ENCODE assay signal across 16 cellular contexts in the genomic region with DNA sequence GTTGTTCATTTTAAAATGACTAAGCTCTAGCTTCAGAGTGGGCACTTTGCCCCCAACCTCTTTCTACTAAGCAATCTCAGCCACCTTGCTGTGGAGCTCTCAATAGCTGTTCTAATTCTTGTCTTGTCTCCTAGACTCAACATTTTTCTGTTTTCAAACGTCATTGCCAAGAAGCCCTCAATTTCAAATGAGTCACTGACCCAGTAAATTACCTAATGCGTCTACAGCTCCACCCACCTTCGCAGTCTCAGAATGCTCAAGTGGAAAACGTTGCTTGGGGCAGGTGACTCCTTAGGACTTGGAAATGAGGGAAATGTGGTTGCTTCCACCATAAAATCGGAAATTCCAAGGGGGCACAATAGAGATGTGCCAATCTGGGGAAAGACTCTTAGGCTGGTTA. TPM values are rescaled to one million over a fixed set of nuclear protein-coding genes. Genes with fewer than 3 reads are reported as not detected.
DNase-seq lines count a peak whose midpoint lies in the region; ATAC-seq and TF ChIP-seq lines count a peak whose summit lies in the region.
"Had no signal": no experiment of that assay in that cellular context is flagged by ENCODE, and none has a peak within 500 bp of the region (broad histone marks: within the 10 kb centered on the region; RNA-seq: fewer than 3 reads in every experiment).

No MANE protein-coding gene starts in this region.

- no peak overlapping the region for H3K4me3 Mint-ChIP-seq in activated CD8-positive, alpha-beta T cell treated with anti-CD3 and anti-CD28 coated beads for 36 hours
- no peak overlapping the region for H3K4me3 Mint-ChIP-seq in activated CD8-positive, alpha-beta T cell treated with anti-CD3 and anti-CD28 coated beads, Interleukin-2, amount 10 ng/mL, durations not matched to agents 7 days and 5 days
- H3K4me3 Mint-ChIP-seq: activated B cell treated with CpG ODN at 0.5 μM for 24 hours; central memory CD8-positive, alpha-beta T cell had no signal

- H3K27ac Mint-ChIP-seq in activated CD8-positive, alpha-beta T cell treated with anti-CD3 and anti-CD28 coated beads for 36 hours = no peak overlapping the region
- H3K27ac Mint-ChIP-seq in activated CD8-positive, alpha-beta T cell treated with anti-CD3 and anti-CD28 coated beads, Interleukin-2, amount 10 ng/mL, durations not matched to agents 7 days and 5 days = no peak overlapping the region
- H3K27ac Mint-ChIP-seq: activated B cell treated with CpG ODN at 0.5 μM for 24 hours had no signal

- intact Hi-C loops in activated CD8-positive, alpha-beta T cell treated with anti-CD3 and anti-CD28 coated beads for 36 hours (cut with micrococcal nuclease) = no loop called here
- intact Hi-C loops in head of caudate nucleus (cut with DNase I) = no loop called here

- no peak for TF ChIP-seq CTCF in activated CD8-positive, alpha-beta T cell treated with anti-CD3 and anti-CD28 coated beads for 36 hours (IDR thresholded peaks at IDR 0.05)
- TF ChIP-seq CTCF in RWPE1 (conservative IDR thresholded peaks at IDR 0.05; ENCODE audit: low read depth) = no peak

- POLR2A ChIA-PET in activated CD8-positive, alpha-beta T cell treated with anti-CD3 and anti-CD28 coated beads for 36 hours (lab: Charles Lee) = no interaction called here
- POLR2A ChIA-PET in activated CD8-positive, alpha-beta T cell treated with anti-CD3 and anti-CD28 coated beads, Interleukin-2, amount 10 ng/mL, durations not matched to agents 7 days and 5 days (lab: Charles Lee) = no interaction called here
- POLR2A ChIA-PET in RWPE1 (lab: Yijun Ruan, JAX; ENCODE audit: low non-redundant PET) = no interaction called here

- H3K27me3 Mint-ChIP-seq in activated CD8-positive, alpha-beta T cell treated with anti-CD3 and anti-CD28 coated beads for 36 hours = peaks cover 6% of the 10 kb centered on the region
- H3K27me3 Mint-ChIP-seq in activated CD8-positive, alpha-beta T cell treated with anti-CD3 and anti-CD28 coated beads, Interleukin-2, amount 10 ng/mL, durations not matched to agents 7 days and 5 days (ENCODE audit: low read depth) = peaks cover 5% of the 10 kb centered on the region

- CTCF ChIA-PET in activated CD8-positive, alpha-beta T cell treated with anti-CD3 and anti-CD28 coated beads for 36 hours (lab: Charles Lee) = no interaction called here
- CTCF ChIA-PET in activated CD8-positive, alpha-beta T cell treated with anti-CD3 and anti-CD28 coated beads, Interleukin-2, amount 10 ng/mL, durations not matched to agents 7 days and 5 days (lab: Charles Lee) = no interaction called here
- CTCF ChIA-PET in RWPE1 (lab: Yijun Ruan, JAX) = no interaction called here

- no peak for DNase-seq in activated CD8-positive, alpha-beta T cell treated with anti-CD3 and anti-CD28 coated beads for 36 hours
- DNase-seq in activated CD8-positive, alpha-beta T cell treated with anti-CD3 and anti-CD28 coated beads, Interleukin-2, amount 10 ng/mL, durations not matched to agents 7 days and 5 days = no peak
- DNase-seq in RWPE1 (ENCODE audit: low spot score) = peak; percentile 66
- DNase-seq in head of caudate nucleus = peak in 31 of 42 donors; percentile 20 to 84 (median 48)
- DNase-seq in stromal cell of bone marrow (ENCODE audit: low read depth) = peak; percentile 39
- no peak for DNase-seq in GM19240 (ENCODE audit: insufficient read length, low spot score)
- DNase-seq: activated B cell treated with CpG ODN at 0.5 μM for 24 hours, activated gamma-delta T cell, AML-193, GDM1, NCI-H2081, pancreas, SIG-M5 had no signal

- peak; percentile 37 for ATAC-seq in activated CD8-positive, alpha-beta T cell treated with anti-CD3 and anti-CD28 coated beads for 36 hours
- no peak for ATAC-seq in activated CD8-positive, alpha-beta T cell treated with anti-CD3 and anti-CD28 coated beads, Interleukin-2, amount 10 ng/mL, durations not matched to agents 7 days and 5 days
- ATAC-seq in GM19035 (IDR thresholded peaks at IDR 0.05; ENCODE audit: unreplicated experiment) = no peak
- ATAC-seq in HG03469 (IDR thresholded peaks at IDR 0.05; ENCODE audit: unreplicated experiment) = no peak

- no peaks in the 10 kb centered on the region for H3K4me1 Mint-ChIP-seq in activated CD8-positive, alpha-beta T cell treated with anti-CD3 and anti-CD28 coated beads for 36 hours (ENCODE audit: low read depth)
- H3K4me1 Mint-ChIP-seq in activated CD8-positive, alpha-beta T cell treated with anti-CD3 and anti-CD28 coated beads, Interleukin-2, amount 10 ng/mL, durations not matched to agents 7 days and 5 days (ENCODE audit: low read depth) = no peaks in the 10 kb centered on the region
- H3K4me1 Mint-ChIP-seq: activated B cell treated with CpG ODN at 0.5 μM for 24 hours; central memory CD8-positive, alpha-beta T cell had no signal

- no peaks in the 10 kb centered on the region for H3K9me3 Mint-ChIP-seq in activated CD8-positive, alpha-beta T cell treated with anti-CD3 and anti-CD28 coated beads for 36 hours
- H3K9me3 Mint-ChIP-seq in activated CD8-positive, alpha-beta T cell treated with anti-CD3 and anti-CD28 coated beads, Interleukin-2, amount 10 ng/mL, durations not matched to agents 7 days and 5 days (ENCODE audit: insufficient read depth) = no peaks in the 10 kb centered on the region
- H3K9me3 Mint-ChIP-seq: activated B cell treated with CpG ODN at 0.5 μM for 24 hours; central memory CD8-positive, alpha-beta T cell had no signal

- H3K36me3 Mint-ChIP-seq in activated CD8-positive, alpha-beta T cell treated with anti-CD3 and anti-CD28 coated beads for 36 hours (ENCODE audit: low read depth) = no peaks in the 10 kb centered on the region
- no peaks in the 10 kb centered on the region for H3K36me3 Mint-ChIP-seq in activated CD8-positive, alpha-beta T cell treated with anti-CD3 and anti-CD28 coated beads, Interleukin-2, amount 10 ng/mL, durations not matched to agents 7 days and 5 days (ENCODE audit: low read depth)

- H3K27ac ChIP-seq in RWPE1 = no peak overlapping the region
- H3K27ac ChIP-seq: pancreas had no signal

RNA-seq across cellular contexts. Expression of gene ING2, which starts 59.0 kb away (rescaled TPM):
- total RNA-seq in activated CD8-positive, alpha-beta T cell treated with anti-CD3 and anti-CD28 coated beads for 36 hours = 10 to 100 TPM; 18.2 to 21.0 TPM
- total RNA-seq in activated CD8-positive, alpha-beta T cell treated with anti-CD3 and anti-CD28 coated beads, Interleukin-2, amount 10 ng/mL, durations not matched to agents 7 days and 5 days = 10 to 100 TPM; 15.3 to 15.4 TPM

Comparison
In these comparisons a context has a peak if more than half of its experiments do, and no peak if none do; other contexts are left out.
1. DNase-seq: peak in RWPE1 (single experiment), head of caudate nucleus (31 of 42) and stromal cell of bone marrow (single experiment); none in activated CD8-positive, alpha-beta T cell treated with anti-CD3 and anti-CD28 coated beads for 36 hours (single experiment), activated CD8-positive, alpha-beta T cell treated with anti-CD3 and anti-CD28 coated beads, Interleukin-2, amount 10 ng/mL, durations not matched to agents 7 days and 5 days (single experiment) and GM19240 (single experiment).